Comparison of ENCODE assay signal across 15 cellular contexts in genomic region chr12:114697741-114698565, GRCh38. TPM values are rescaled to one million over a fixed set of nuclear protein-coding genes. Genes with fewer than 3 reads are reported as not detected.
DNase-seq lines count a peak whose midpoint lies in the region; ATAC-seq and TF ChIP-seq lines count a peak whose summit lies in the region.
"Had no signal": no experiment of that assay in that cellular context is flagged by ENCODE, and none has a peak within 500 bp of the region (broad histone marks: within the 10 kb centered on the region; RNA-seq: fewer than 3 reads in every experiment).

No MANE protein-coding gene starts in this region.

- H4K20me1 ChIP-seq in neural cell (ENCODE audit: insufficient read depth), result no peaks in the 10 kb centered on the region

- no peaks in the 10 kb centered on the region for H3K79me2 ChIP-seq in neural cell (replicated peaks; ENCODE audit: insufficient read depth, low read length)

- TF ChIP-seq CTCF in A673 (conservative IDR thresholded peaks at IDR 0.05; ENCODE audit: low read depth, low read length), result no peak
- no peak for TF ChIP-seq CTCF in fibroblast of mammary gland (conservative IDR thresholded peaks at IDR 0.05; ENCODE audit: control insufficient read depth, insufficient read depth, low read depth, low read length)
- no peak for TF ChIP-seq CTCF in neural cell (IDR thresholded peaks at IDR 0.05; ENCODE audit: poor library complexity, severe bottlenecking)

- H3K9ac ChIP-seq in HUES6 (ENCODE audit: low read length) (peak overlapping the region; percentile 9), neural cell (ENCODE audit: low read length) (no peak overlapping the region)

- H3K36me3 ChIP-seq in A673 (ENCODE audit: insufficient read depth, low read length, poor library complexity, severe bottlenecking), result no peaks in the 10 kb centered on the region
- no peaks in the 10 kb centered on the region for H3K36me3 ChIP-seq in HUES6 (ENCODE audit: control insufficient read depth, insufficient read depth, low read length)
- H3K36me3 ChIP-seq in neural cell (ENCODE audit: insufficient read depth, low read length), result no peaks in the 10 kb centered on the region
- H3K36me3 ChIP-seq: ascending aorta had no signal

- no peaks in the 10 kb centered on the region for H3F3A ChIP-seq in neural cell (ENCODE audit: insufficient read depth, low read length, poor library complexity, severe bottlenecking)

- H3K27me3 ChIP-seq in A673 (replicated peaks; ENCODE audit: insufficient read depth, low read depth, low read length, poor library complexity) (peaks cover 26% of the 10 kb centered on the region), HUES6 (ENCODE audit: control insufficient read depth, insufficient read depth, low read length) (peaks cover 100% of the 10 kb centered on the region), neural cell (ENCODE audit: insufficient read depth, low read depth, low read length) (peaks cover 100% of the 10 kb centered on the region)
- H3K27me3 ChIP-seq: testis had no signal

- H3K9me3 ChIP-seq in A673 (ENCODE audit: low read depth, low read length, poor library complexity, severe bottlenecking) (no peaks in the 10 kb centered on the region), HUES6 (ENCODE audit: control insufficient read depth, insufficient read depth, low read depth, low read length) (no peaks in the 10 kb centered on the region), neural cell (ENCODE audit: low read length) (no peaks in the 10 kb centered on the region)
- H3K9me3 ChIP-seq: ascending aorta, testis had no signal

- H3K4me1 ChIP-seq in A673 (ENCODE audit: insufficient read depth, low read length, poor library complexity, severe bottlenecking) (no peaks in the 10 kb centered on the region), HUES6 (ENCODE audit: control insufficient read depth, insufficient read depth, low read length) (peaks cover 64% of the 10 kb centered on the region)

- intact Hi-C loops in A673 (cut with micrococcal nuclease; ENCODE audit: unreplicated experiment), result no loop called here

- H3K9me2 ChIP-seq in neural cell (ENCODE audit: insufficient read depth, low read length), result no peaks in the 10 kb centered on the region

- TF ChIP-seq EP300 in neural cell (conservative IDR thresholded peaks at IDR 0.05; ENCODE audit: poor library complexity, severe bottlenecking), result no peak

- peak; percentile 29 for DNase-seq in A673 (ENCODE audit: low spot score)
- peak; percentile 53 for DNase-seq in fibroblast of mammary gland (ENCODE audit: low read depth)
- no peak for DNase-seq in NCI-H2029 (lab: John Stamatoyannopoulos, UW)
- DNase-seq in NCI-H345 treated with DMSO at 0.1 percent for 48 hours (lab: John Stamatoyannopoulos, UW; ENCODE audit: unreplicated experiment), result no peak
- no peak for DNase-seq in activated CD4-positive, alpha-beta T cell treated with anti-CD3 and anti-CD28 coated beads for 1 hour
- DNase-seq: activated CD8-positive, alpha-beta memory T cell treated with anti-CD3 and anti-CD28 coated beads, Interleukin-2, amount 50 U/mL, for 4 hours; foreskin melanocyte; NCI-H1092 treated with DMSO at 0.1 percent for 48 hours; stimulated activated CD4-positive, alpha-beta T cell treated with anti-CD3 and anti-CD28 coated beads, Interleukin-4, amount 100 ng/mL, for 1 hour; testis had no signal

- no peak for ATAC-seq in GM19467 (IDR thresholded peaks at IDR 0.05; ENCODE audit: unreplicated experiment)

- no peak overlapping the region for H3K4me2 ChIP-seq in neural cell (ENCODE audit: low read length)

- H3K27ac ChIP-seq in A673 (ENCODE audit: low read depth, low read length, poor library complexity, severe bottlenecking) (no peak overlapping the region), HUES6 (ENCODE audit: low read depth, low read length) (no peak overlapping the region), neural cell (ENCODE audit: low read length) (no peak overlapping the region)
- H3K27ac ChIP-seq: ascending aorta, testis had no signal

- no peak for TF ChIP-seq RAD21 in neural cell (conservative IDR thresholded peaks at IDR 0.05)

- POLR2A ChIA-PET in A673 (lab: Charles Lee; ENCODE audit: low non-redundant PET), result no interaction called here

- no TSS peak for BruUV-seq in A673 (replicated peaks; lab: Mats Ljungman, UMichigan)

- no peak overlapping the region for H3K4me3 ChIP-seq in A673 (ENCODE audit: low read depth, low read length, poor library complexity, severe bottlenecking)
- peak overlapping the region; percentile 54 for H3K4me3 ChIP-seq in HUES6 (ENCODE audit: low read depth, low read length)
- peak overlapping the region; percentile 55 for H3K4me3 ChIP-seq in fibroblast of mammary gland (ENCODE audit: control insufficient read depth, low read depth, low read length)
- no peak overlapping the region for H3K4me3 ChIP-seq in neural cell (ENCODE audit: low read length)

- H2AFZ ChIP-seq in neural cell (ENCODE audit: low read depth, low read length), result no peak overlapping the region

- CTCF ChIA-PET in A673 (lab: Charles Lee), result no interaction called here

TF ChIP-seq in neural cell, 6 proteins besides CTCF, POLR2A, EP300 and RAD21:
- TF ChIP-seq EZH2 (IDR thresholded peaks at IDR 0.05; ENCODE audit: borderline replicate concordance, insufficient read depth, low read length, poor library complexity, severe bottlenecking), result peak; percentile 78
- TF ChIP-seq MXI1 (conservative IDR thresholded peaks at IDR 0.05; ENCODE audit: poor library complexity, severe bottlenecking), result no peak
TF ChIP-seq in neural cell: peak in this region for 1.

RNA-seq across cellular contexts. Expression of gene TBX3, which starts 14.0 kb away (rescaled TPM):
- total RNA-seq in A673 (2021), result 1.0 and 1.4 TPM in 2 replicates
- not detected in 2 replicates for polyA plus RNA-seq in neural cell
- polyA minus RNA-seq in neural cell, result 0.24 TPM in 1 of 2 replicates, not detected in the other
- total RNA-seq: OCI-LY7 had no signal

Comparison
In these comparisons a context has a peak if more than half of its experiments do, and no peak if none do; other contexts are left out.
1. DNase-seq: peak in A673 (single experiment) and fibroblast of mammary gland (single experiment); none in NCI-H2029 (single experiment), NCI-H345 treated with DMSO at 0.1 percent for 48 hours (single experiment) and activated CD4-positive, alpha-beta T cell treated with anti-CD3 and anti-CD28 coated beads for 1 hour (single experiment).
2. H3K4me3 ChIP-seq: peak in HUES6 (single experiment) and fibroblast of mammary gland (single experiment); none in A673 (single experiment) and neural cell (single experiment).